Comparison of ENCODE assay signal across 28 cellular contexts in genomic region chr11:111388842-111389241, GRCh38. TPM values are rescaled to one million over a fixed set of nuclear protein-coding genes. Genes with fewer than 3 reads are reported as not detected.
A peak's percentile ranks its signal among the peaks of the same experiment; 100 is the strongest.
DNase-seq lines count a peak whose midpoint lies in the region; FAIRE-seq and TF ChIP-seq lines count a peak whose summit lies in the region.
"Had no signal": no experiment of that assay in that cellular context is flagged by ENCODE, and none has a peak within 500 bp of the region (broad histone marks: within the 10 kb centered on the region; RNA-seq: fewer than 3 reads in every experiment).

No MANE protein-coding gene starts in this region.

- peak overlapping the region; percentile 73 for H2AFZ ChIP-seq in mammary epithelial cell (ENCODE audit: low read depth, low read length)
- no peak overlapping the region for H2AFZ ChIP-seq in H9 (ENCODE audit: low read length)

- in situ Hi-C loops in mammary epithelial cell (cut with MboI; ENCODE audit: low sequenced_read_pairs in 2 of 2), result no loop called here
- in situ Hi-C loops in ACHN (cut with HindIII; ENCODE audit: low pct_ligation_motif_present, low pct_unique_long_range_greater_than_20kb, low sequenced_read_pairs), result no loop called here

- no peak overlapping the region for H3K14ac ChIP-seq in H9 (ENCODE audit: insufficient read depth, low read length)

- H3K79me2 ChIP-seq in mammary epithelial cell (ENCODE audit: insufficient read depth, low read length) (no peaks in the 10 kb centered on the region), H9 (ENCODE audit: insufficient read depth, low read length) (no peaks in the 10 kb centered on the region)

- H2BK15ac ChIP-seq in H9 (ENCODE audit: low read depth, low read length), result no peak overlapping the region

- 0% methylated on average over 1 of the region's 1 CpG for WGBS in mammary epithelial cell (ENCODE audit: low coverage, missing lambda C conversion rate)
- WGBS in prostate gland, result 28% methylated on average over 1 of the region's 1 CpG
- no CpG with 5 or more reads among the region's 1 CpG for WGBS in H9 (ENCODE audit: extremely low coverage, insufficient read length, low lambda C conversion rate)

- H3K4me3 Mint-ChIP-seq in H9, result no peak overlapping the region
- H3K4me3 Mint-ChIP-seq: activated CD4-positive, alpha-beta memory T cell treated with anti-CD3 and anti-CD28 coated beads, Interleukin-2, amount 10 ng/mL, durations not matched to agents 7 days and 5 days; activated naive CD8-positive, alpha-beta T cell treated with anti-CD3 and anti-CD28 coated beads, Interleukin-2, amount 10 ng/mL, durations not matched to agents 7 days and 5 days; CD4-positive, CD25-positive, alpha-beta regulatory T cell; HFFc6; mesothelial cell of epicardium; natural killer cell had no signal

- TF ChIP-seq POLR2A in GM12891 (IDR thresholded peaks at IDR 0.05; ENCODE audit: low read depth, low read length) (no peak), prostate gland (IDR thresholded peaks at IDR 0.05) (no peak)

- H3K18ac ChIP-seq in H9 (ENCODE audit: insufficient read length, low read depth, low read length), result no peak overlapping the region

- no peak overlapping the region for H2BK5ac ChIP-seq in H9 (ENCODE audit: insufficient read length, low read length)

- no peak overlapping the region for H4K91ac ChIP-seq in H9 (ENCODE audit: insufficient read length, low read depth, low read length)

- no peak overlapping the region for H3K56ac ChIP-seq in H9 (ENCODE audit: insufficient read length, low read depth, low read length)

- BruUV-seq in mammary epithelial cell (replicated peaks; lab: Mats Ljungman, UMichigan), result no TSS peak

- H4K20me1 ChIP-seq in mammary epithelial cell (ENCODE audit: insufficient read depth, low read length) (no peaks in the 10 kb centered on the region), H9 (ENCODE audit: control insufficient read depth, insufficient read depth, insufficient read length) (no peaks in the 10 kb centered on the region)

- DNase-seq in GM12891 (ENCODE audit: insufficient read length, low spot score) (no peak), NAMALWA (ENCODE audit: low spot score) (peak; percentile 54), mammary epithelial cell (peak; percentile 51), prostate gland (ENCODE audit: low spot score) (peak; percentile 72), H9 (no peak), ACHN (no peak)
- no peak for DNase-seq in activated naive CD4-positive, alpha-beta T cell treated with anti-CD3 and anti-CD28 coated beads, Interleukin-2, amount 50 U/mL, for 16 hours
- DNase-seq: activated CD4-positive, alpha-beta memory T cell treated with anti-CD3 and anti-CD28 coated beads, Interleukin-2, amount 10 ng/mL, durations not matched to agents 7 days and 5 days; activated effector memory CD4-positive, alpha-beta T cell treated with Interleukin-2 at 50 U/mL for 16 hours; activated naive CD8-positive, alpha-beta T cell treated with anti-CD3 and anti-CD28 coated beads, Interleukin-2, amount 10 ng/mL, durations not matched to agents 7 days and 5 days; activated T-cell treated with anti-CD3 and anti-CD28 coated beads for 4 hours; CD4-positive, CD25-positive, alpha-beta regulatory T cell; effector CD4-positive, alpha-beta T cell; HFFc6; KG1; left lung; natural killer cell; NCI-H1092; NCI-H187 treated with DMSO at 0.1 percent for 48 hours; NCI-H345; NCI-H774; OCI-M1; stimulated activated CD4-positive, alpha-beta T cell treated with anti-CD3 and anti-CD28 coated beads, Interleukin-2, amount 100 ng/mL, for 24 hours had no signal

- H3K4ac ChIP-seq in H9 (ENCODE audit: low read depth, low read length), result no peak overlapping the region

- dilution Hi-C loops in mammary epithelial cell (cut with HindIII; ENCODE audit: low sequenced_read_pairs), result no loop called here

- CTCF ChIA-PET in mammary epithelial cell (lab: Charles Lee; ENCODE audit: low non-redundant PET), result no interaction called here

- H3K79me1 ChIP-seq in H9 (ENCODE audit: insufficient read depth, low read depth, low read length, poor library complexity, severe bottlenecking), result no peaks in the 10 kb centered on the region

- H3K23ac ChIP-seq in H9 (ENCODE audit: insufficient read length, low read depth, low read length), result no peak overlapping the region

- H3K36me3 ChIP-seq in mammary epithelial cell (ENCODE audit: insufficient read depth, low read length) (no peaks in the 10 kb centered on the region), prostate gland (no peaks in the 10 kb centered on the region)
- H3K36me3 ChIP-seq: left lung had no signal

- H3K27me3 ChIP-seq in mammary epithelial cell (ENCODE audit: insufficient read depth, low read length) (no peaks in the 10 kb centered on the region), prostate gland (replicated peaks; ENCODE audit: insufficient read depth) (no peaks in the 10 kb centered on the region), H9 (ENCODE audit: insufficient read depth, low read length) (no peaks in the 10 kb centered on the region)
- H3K27me3 ChIP-seq: left lung had no signal

- no peak overlapping the region for H2BK20ac ChIP-seq in H9 (ENCODE audit: low read depth, low read length, poor library complexity, severe bottlenecking)

- H3K4me3 ChIP-seq in mammary epithelial cell (replicated peaks in 1 of 3; ENCODE audit: insufficient read depth in 1 of 3, low read depth in 2 of 3, low read length in 3 of 3) (no peak overlapping the region), prostate gland (no peak overlapping the region)
- H3K4me3 ChIP-seq: left lung, smooth muscle cell had no signal

- no peak overlapping the region for H3K27ac Mint-ChIP-seq in H9
- H3K27ac Mint-ChIP-seq: activated CD4-positive, alpha-beta memory T cell treated with anti-CD3 and anti-CD28 coated beads, Interleukin-2, amount 10 ng/mL, durations not matched to agents 7 days and 5 days; activated naive CD8-positive, alpha-beta T cell treated with anti-CD3 and anti-CD28 coated beads, Interleukin-2, amount 10 ng/mL, durations not matched to agents 7 days and 5 days; HFFc6; mesothelial cell of epicardium; natural killer cell had no signal

- H3K9ac ChIP-seq in mammary epithelial cell (ENCODE audit: insufficient read depth, low read length) (no peak overlapping the region), H9 (ENCODE audit: extremely low read depth, insufficient read length, low read length) (no peak overlapping the region)

- TF ChIP-seq CTCF in mammary epithelial cell (conservative IDR thresholded peaks at IDR 0.05 in 1 of 2, IDR thresholded peaks at IDR 0.05 in 1 of 2; ENCODE audit: extremely low read depth in 1 of 2, insufficient read depth in 1 of 2, low read depth in 1 of 2, low read length in 2 of 2) (no peak), prostate gland (IDR thresholded peaks at IDR 0.05) (no peak), H9 (conservative IDR thresholded peaks at IDR 0.05) (no peak)

- H3K4me1 ChIP-seq in mammary epithelial cell (ENCODE audit: insufficient read depth, low read length) (peaks cover 11% of the 10 kb centered on the region), prostate gland (replicated peaks) (no peaks in the 10 kb centered on the region), H9 (ENCODE audit: insufficient read depth, low read length) (no peaks in the 10 kb centered on the region)
- H3K4me1 ChIP-seq: left lung had no signal

- FAIRE-seq in GM12891 (lab: Jason Lieb, UNC), result peak; percentile 9
- FAIRE-seq: D721Med, frontal cortex had no signal

- H3K9me3 ChIP-seq in mammary epithelial cell (replicated peaks; ENCODE audit: insufficient read depth, low read length) (no peaks in the 10 kb centered on the region), prostate gland (no peaks in the 10 kb centered on the region), H9 (ENCODE audit: control insufficient read depth, low read depth, low read length) (no peaks in the 10 kb centered on the region)

- no peak overlapping the region for H2BK120ac ChIP-seq in H9 (ENCODE audit: low read depth, low read length, poor library complexity, severe bottlenecking)

- H3K4me1 Mint-ChIP-seq in H9, result no peaks in the 10 kb centered on the region
- H3K4me1 Mint-ChIP-seq: mesothelial cell of epicardium, natural killer cell had no signal

- no peaks in the 10 kb centered on the region for H3K9me3 Mint-ChIP-seq in H9
- H3K9me3 Mint-ChIP-seq: activated CD4-positive, alpha-beta memory T cell treated with anti-CD3 and anti-CD28 coated beads, Interleukin-2, amount 10 ng/mL, durations not matched to agents 7 days and 5 days; HFFc6; natural killer cell had no signal

- H4K5ac ChIP-seq in H9 (ENCODE audit: insufficient read length, low read depth, low read length), result no peak overlapping the region

- H3K23me2 ChIP-seq in H9 (ENCODE audit: insufficient read length, low read depth, low read length, poor library complexity, severe bottlenecking), result no peaks in the 10 kb centered on the region

- no peak overlapping the region for H3T11ph ChIP-seq in H9 (ENCODE audit: low read length)

- no peak overlapping the region for H4K8ac ChIP-seq in H9 (replicated peaks; ENCODE audit: insufficient read length, low read depth, low read length)

- intact Hi-C loops in mammary epithelial cell (cut with micrococcal nuclease), result no loop called here
- intact Hi-C loops in prostate gland (cut with DNase I), result no loop called here

- H3K4me2 ChIP-seq in mammary epithelial cell (ENCODE audit: insufficient read depth, low read depth, low read length) (peak overlapping the region; percentile 0), H9 (ENCODE audit: insufficient read depth, insufficient read length, low read length) (no peak overlapping the region)
- H3K4me2 ChIP-seq: smooth muscle cell had no signal

- no peak overlapping the region for H2BK12ac ChIP-seq in H9 (ENCODE audit: insufficient read length, low read depth, low read length)

- no peaks in the 10 kb centered on the region for H3K27me3 Mint-ChIP-seq in H9 (ENCODE audit: low read depth)
- H3K27me3 Mint-ChIP-seq: activated naive CD8-positive, alpha-beta T cell treated with anti-CD3 and anti-CD28 coated beads, Interleukin-2, amount 10 ng/mL, durations not matched to agents 7 days and 5 days had no signal

- H3K27ac ChIP-seq in mammary epithelial cell (ENCODE audit: insufficient read depth, low read depth, low read length) (no peak overlapping the region), prostate gland (peak overlapping the region; percentile 6 to 50), H9 (ENCODE audit: insufficient read length, low read depth, low read length) (no peak overlapping the region)
- H3K27ac ChIP-seq: left lung had no signal

- no peak overlapping the region for H2AK5ac ChIP-seq in H9 (ENCODE audit: insufficient read length, low read length)

- H3K36me3 Mint-ChIP-seq in H9 (ENCODE audit: insufficient read depth in 1 of 3, low read depth in 3 of 3), result no peaks in the 10 kb centered on the region
- H3K36me3 Mint-ChIP-seq: CD4-positive, CD25-positive, alpha-beta regulatory T cell; mesothelial cell of epicardium; natural killer cell had no signal

TF ChIP-seq in GM12891, 5 proteins besides CTCF, POLR2A, EP300 and RAD21 (continues in another document):
- TF ChIP-seq TAF1 (IDR thresholded peaks at IDR 0.05; ENCODE audit: low read depth, low read length), result no peak
- no peak for TF ChIP-seq SPI1 (IDR thresholded peaks at IDR 0.05; ENCODE audit: low read depth, low read length)
- no peak for TF ChIP-seq PAX5 (IDR thresholded peaks at IDR 0.05; ENCODE audit: insufficient read depth, low read length, severe bottlenecking)

RNA-seq across cellular contexts. Expression of gene POU2AF1, which starts 9.8 kb away (rescaled TPM):
- polyA plus RNA-seq in GM12891 (2012; ENCODE audit: low read depth, missing spikeins), result 136 TPM
- total RNA-seq in mammary epithelial cell (under 1 TPM; 0.33 to 0.56 TPM), prostate gland (1 to 10 TPM in 1 of 2 donors, under 1 TPM in 1; 0.74 to 1.5 TPM), H9 (2021) (not detected in 2 replicates)
- polyA plus RNA-seq in mammary epithelial cell, result 0.10 TPM
- polyA minus RNA-seq in mammary epithelial cell, result not detected
- total RNA-seq: frontal cortex, HFFc6, mesothelial cell of epicardium, smooth muscle cell had no signal
- polyA plus RNA-seq: AG04450, smooth muscle cell had no signal

Comparison
In these comparisons a context has a peak if more than half of its experiments do, and no peak if none do; other contexts are left out.
1. DNase-seq: peak in NAMALWA (single experiment), mammary epithelial cell (single experiment) and prostate gland (single experiment); none in GM12891 (single experiment), H9 (single experiment), activated naive CD4-positive, alpha-beta T cell treated with anti-CD3 and anti-CD28 coated beads, Interleukin-2, amount 50 U/mL, for 16 hours (single experiment) and ACHN (single experiment).
2. H3K27ac ChIP-seq: peak in prostate gland (2 of 2); none in mammary epithelial cell (single experiment) and H9 (single experiment).